ENCODE assay signal across 22 cellular contexts in genomic region chr13:38366954-38367645, GRCh38. TPM values are rescaled to one million over a fixed set of nuclear protein-coding genes. Genes with fewer than 3 reads are reported as not detected.
A peak's percentile ranks its signal among the peaks of the same experiment; 100 is the strongest.
DNase-seq lines count a peak whose midpoint lies in the region; ATAC-seq, FAIRE-seq and TF ChIP-seq lines count a peak whose summit lies in the region.
"Had no signal": no experiment of that assay in that cellular context is flagged by ENCODE, and none has a peak within 500 bp of the region (broad histone marks: within the 10 kb centered on the region; RNA-seq: fewer than 3 reads in every experiment).

No MANE protein-coding gene starts in this region.

- TF ChIP-seq POLR2A in upper lobe of left lung (IDR thresholded peaks at IDR 0.05), result no peak

- H3K79me2 ChIP-seq in astrocyte (ENCODE audit: insufficient read depth, low read length), result no peaks in the 10 kb centered on the region
- H3K79me2 ChIP-seq in keratinocyte (ENCODE audit: control insufficient read depth, insufficient read depth, low read length), result no peaks in the 10 kb centered on the region

- H3K4me3 Mint-ChIP-seq in astrocyte (ENCODE audit: unreplicated experiment), result no peak overlapping the region
- H3K4me3 Mint-ChIP-seq: CD8-positive, alpha-beta T cell; T-cell had no signal

- H3K27ac Mint-ChIP-seq in astrocyte (ENCODE audit: unreplicated experiment), result no peak overlapping the region
- H3K27ac Mint-ChIP-seq: CD8-positive, alpha-beta T cell; T-cell had no signal

- no peaks in the 10 kb centered on the region for H3K9me3 ChIP-seq in astrocyte (ENCODE audit: insufficient read depth, low read depth, low read length)
- H3K9me3 ChIP-seq in keratinocyte (ENCODE audit: control insufficient read depth, low read depth, low read length), result no peaks in the 10 kb centered on the region
- no peaks in the 10 kb centered on the region for H3K9me3 ChIP-seq in upper lobe of left lung
- H3K9me3 ChIP-seq: colonic mucosa, gastrocnemius medialis, stomach had no signal

- peak; percentile 62 for ATAC-seq in GM18858 (IDR thresholded peaks at IDR 0.05; ENCODE audit: unreplicated experiment)
- peak; percentile 59 for ATAC-seq in HG03565 (IDR thresholded peaks at IDR 0.05; ENCODE audit: unreplicated experiment)
- ATAC-seq in upper lobe of left lung (ENCODE audit: low FRiP score in 2 of 2), result no peak
- ATAC-seq in GM18511 (IDR thresholded peaks at IDR 0.05; ENCODE audit: unreplicated experiment), result no peak
- ATAC-seq in HG03354 (IDR thresholded peaks at IDR 0.05; ENCODE audit: poor library complexity, severe bottlenecking, unreplicated experiment), result no peak
- ATAC-seq: CD8-positive, alpha-beta T cell; gastrocnemius medialis; HCT116; T-cell had no signal

- no peaks in the 10 kb centered on the region for H3K9me1 ChIP-seq in keratinocyte (ENCODE audit: control insufficient read depth, extremely low read depth, insufficient read depth, low read length)

- no peak overlapping the region for H3K27ac ChIP-seq in astrocyte (ENCODE audit: low read depth, low read length)
- no peak overlapping the region for H3K27ac ChIP-seq in keratinocyte (ENCODE audit: control insufficient read depth, insufficient read depth, low read length)
- no peak overlapping the region for H3K27ac ChIP-seq in upper lobe of left lung
- H3K27ac ChIP-seq: colonic mucosa, gastrocnemius medialis, stomach had no signal

- WGBS in upper lobe of left lung, 2 donors, result 74 to 81% methylated on average over 3 of the region's 3 CpGs

- FAIRE-seq in astrocyte (lab: Jason Lieb, UNC), result peak; percentile 29
- FAIRE-seq in keratinocyte (lab: Jason Lieb, UNC), result peak; percentile 5
- FAIRE-seq: GM18507 had no signal

- H3K36me3 Mint-ChIP-seq in astrocyte (ENCODE audit: low read depth, unreplicated experiment), result no peaks in the 10 kb centered on the region

- dilution Hi-C loops in keratinocyte (cut with MboI; ENCODE audit: extremely low pct_ligation_motif_present, low sequenced_read_pairs), result no loop called here

- no peaks in the 10 kb centered on the region for H3K4me1 ChIP-seq in astrocyte (ENCODE audit: insufficient read depth, low read length)
- peaks cover 11% of the 10 kb centered on the region for H3K4me1 ChIP-seq in keratinocyte (ENCODE audit: control insufficient read depth, extremely low read depth, insufficient read depth, low read length)
- H3K4me1 ChIP-seq in upper lobe of left lung, result no peaks in the 10 kb centered on the region
- H3K4me1 ChIP-seq: colonic mucosa, gastrocnemius medialis, stomach had no signal

- TF ChIP-seq CTCF in astrocyte (IDR thresholded peaks at IDR 0.05; ENCODE audit: insufficient read depth, low read depth, low read length), result no peak
- no peak for TF ChIP-seq CTCF in keratinocyte (optimal IDR thresholded peaks at IDR 0.05 in 1 of 3, IDR thresholded peaks at IDR 0.05 in 1 of 3, conservative IDR thresholded peaks at IDR 0.05 in 1 of 3; ENCODE audit: extremely low read depth in 1 of 3, insufficient read depth in 2 of 3, low read length in 3 of 3)
- TF ChIP-seq CTCF in upper lobe of left lung (IDR thresholded peaks at IDR 0.05), result no peak

- H3K36me3 ChIP-seq in astrocyte (ENCODE audit: insufficient read depth, low read length) (peaks cover 11% of the 10 kb centered on the region), keratinocyte (ENCODE audit: control insufficient read depth in 2 of 2, extremely low read depth in 1 of 2, insufficient read depth in 2 of 2, low read length in 2 of 2) (peaks cover 0 to 8% of the 10 kb centered on the region in 2 experiments), upper lobe of left lung (peaks cover 0 to 14% (median 8%) of the 10 kb centered on the region in 4 donors)
- H3K36me3 ChIP-seq: colonic mucosa had no signal

- H2AFZ ChIP-seq in astrocyte (ENCODE audit: low read depth, low read length) (no peak overlapping the region), keratinocyte (ENCODE audit: control insufficient read depth, low read length) (no peak overlapping the region)

- H4K20me1 ChIP-seq in astrocyte (ENCODE audit: insufficient read depth, low read length) (no peaks in the 10 kb centered on the region), keratinocyte (ENCODE audit: control insufficient read depth, extremely low read depth, insufficient read depth, low read length) (no peaks in the 10 kb centered on the region)

- no peaks in the 10 kb centered on the region for H3K27me3 Mint-ChIP-seq in astrocyte (ENCODE audit: low read depth, unreplicated experiment)

- peak; percentile 31 for DNase-seq in astrocyte (ENCODE audit: low read depth)
- DNase-seq in keratinocyte (ENCODE audit: low read depth, low spot score), result no peak
- DNase-seq in upper lobe of left lung, result no peak
- no peak for DNase-seq in activated CD8-positive, alpha-beta memory T cell treated with anti-CD3 and anti-CD28 coated beads for 24 hours
- DNase-seq: activated CD4-positive, alpha-beta T cell treated with anti-CD3 and anti-CD28 coated beads for 1 hour; activated T-cell treated with anti-CD3 and anti-CD28 coated beads for 4 hours; CD8-positive, alpha-beta T cell; colonic mucosa; gastrocnemius medialis; GF-D8; NCI-H1092 treated with DMSO at 0.1 percent for 48 hours; NCI-H226; nucleus accumbens; small intestine; stomach; T-cell had no signal

- no peak overlapping the region for H3K9ac ChIP-seq in astrocyte (ENCODE audit: low read length)
- H3K9ac ChIP-seq in keratinocyte (ENCODE audit: control insufficient read depth, extremely low read depth, insufficient read depth, low read length), result no peak overlapping the region

- H3K4me2 ChIP-seq in astrocyte (ENCODE audit: low read length) (no peak overlapping the region), keratinocyte (ENCODE audit: control insufficient read depth, extremely low read depth, insufficient read depth, low read depth, low read length) (peak overlapping the region; percentile 6)

- H3K4me1 Mint-ChIP-seq in astrocyte (ENCODE audit: low read depth, unreplicated experiment), result no peaks in the 10 kb centered on the region
- H3K4me1 Mint-ChIP-seq: T-cell had no signal

- TF ChIP-seq EP300 in upper lobe of left lung (IDR thresholded peaks at IDR 0.05), result no peak

- H3K9me3 Mint-ChIP-seq in astrocyte (ENCODE audit: unreplicated experiment), result no peaks in the 10 kb centered on the region

- H3K27me3 ChIP-seq in astrocyte (ENCODE audit: insufficient read depth, low read length), result no peaks in the 10 kb centered on the region
- no peaks in the 10 kb centered on the region for H3K27me3 ChIP-seq in keratinocyte (ENCODE audit: control insufficient read depth, extremely low read depth, insufficient read depth, low read length)
- H3K27me3 ChIP-seq in upper lobe of left lung, result no peaks in the 10 kb centered on the region
- H3K27me3 ChIP-seq: colonic mucosa, gastrocnemius medialis, stomach had no signal

- H3K4me3 ChIP-seq in astrocyte (ENCODE audit: insufficient read depth, low read depth, low read length), result no peak overlapping the region
- no peak overlapping the region for H3K4me3 ChIP-seq in keratinocyte (ENCODE audit: control insufficient read depth in 2 of 3, extremely low read depth in 1 of 3, insufficient read depth in 2 of 3, low read depth in 1 of 3, low read length in 3 of 3)
- H3K4me3 ChIP-seq in upper lobe of left lung, result no peak overlapping the region
- H3K4me3 ChIP-seq: colonic mucosa, gastrocnemius medialis, stomach had no signal

RNA-seq across cellular contexts. Expression of gene UFM1, which starts 17.4 kb away (rescaled TPM):
- total RNA-seq in astrocyte, result 87.0 and 97.2 TPM in 2 replicates
- 46.0 to 67.1 TPM (median 52.4 TPM) in 3 replicates for polyA plus RNA-seq in keratinocyte
- polyA plus RNA-seq in keratinocyte (2011; ENCODE audit: low read depth), result 64.3 TPM
- 35.7 and 73.4 TPM in 2 replicates for polyA plus RNA-seq in keratinocyte (2011; cell fraction: cytosol; rRNA removed)
- 33.2 and 50.0 TPM in 2 replicates for polyA plus RNA-seq in keratinocyte (2011; cell fraction: nucleus; rRNA removed)
- polyA plus RNA-seq in keratinocyte (2012; ENCODE audit: low replicate concordance), result 40.6 and 47.7 TPM in 2 replicates
- polyA minus RNA-seq in keratinocyte, result 5.0 to 35.0 TPM (median 26.2 TPM) in 3 replicates
- polyA minus RNA-seq in keratinocyte (2011; cell fraction: cytosol; rRNA and poly(A)+ RNA removed), result 31.1 TPM
- polyA minus RNA-seq in keratinocyte (2011; cell fraction: nucleus; rRNA and poly(A)+ RNA removed), result 22.2 and 30.3 TPM in 2 replicates
- total RNA-seq in upper lobe of left lung, result 10 to 100 TPM; 21.2 to 84.9 (median 50.5) TPM

Comparison
In these comparisons a context has a peak if more than half of its experiments do, and no peak if none do; other contexts are left out.
1. ATAC-seq: peak in GM18858 (single experiment) and HG03565 (single experiment); none in upper lobe of left lung (0 of 2), GM18511 (single experiment) and HG03354 (single experiment).